Comparison of ENCODE assay signal across 18 cellular contexts in the genomic region with DNA sequence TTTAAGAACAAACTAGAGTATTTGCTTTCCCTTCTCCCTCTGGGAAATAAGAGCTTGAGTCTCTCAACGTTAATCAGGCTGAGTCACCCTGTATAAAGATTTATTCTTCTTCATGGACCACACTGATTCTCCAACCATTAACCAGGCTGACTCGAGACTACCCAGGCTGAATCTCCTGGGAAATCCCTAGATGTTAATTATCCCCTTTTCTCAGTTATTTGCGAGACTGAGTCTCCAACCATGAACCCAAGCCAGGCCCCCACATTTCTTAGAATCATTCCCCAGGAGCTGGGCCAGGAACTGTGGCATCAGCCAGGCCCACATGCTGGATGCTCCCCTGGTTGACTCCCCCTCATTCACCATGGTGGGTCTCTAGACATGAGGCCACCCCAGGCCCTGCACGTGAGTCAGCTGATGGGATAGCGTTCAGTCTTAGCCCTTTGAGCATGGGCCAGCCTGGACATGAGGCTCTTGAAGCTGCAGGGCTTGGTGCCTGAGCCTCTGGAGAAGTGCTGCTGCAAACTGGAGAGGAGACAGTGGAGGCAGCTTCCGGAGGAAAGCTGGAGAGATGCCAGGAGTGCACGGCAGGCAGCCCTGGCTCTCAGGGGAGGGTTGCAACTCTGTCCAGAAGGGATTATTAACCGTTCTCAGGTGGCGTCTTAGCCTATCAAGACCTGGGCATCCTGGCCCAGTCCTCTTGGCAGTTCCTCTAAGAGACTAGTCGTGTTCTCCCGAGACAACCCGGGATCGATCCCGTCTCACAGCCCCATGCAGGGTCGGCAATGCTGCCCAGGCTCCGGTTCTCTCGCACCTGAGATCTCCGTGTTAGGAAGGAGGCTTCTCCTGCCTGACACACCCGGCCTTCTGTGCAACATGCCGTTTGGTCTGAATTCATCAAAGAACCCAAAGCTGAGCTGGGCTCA.
DNase-seq lines count a peak whose midpoint lies in the region; ATAC-seq and TF ChIP-seq lines count a peak whose summit lies in the region.
"Had no signal": no experiment of that assay in that cellular context is flagged by ENCODE, and none has a peak within 500 bp of the region (broad histone marks: within the 10 kb centered on the region; RNA-seq: fewer than 3 reads in every experiment).

No MANE protein-coding gene starts in this region.

- no peak for TF ChIP-seq CTCF in vagina (IDR thresholded peaks at IDR 0.05)

- no peak for TF ChIP-seq POLR2A in vagina (IDR thresholded peaks at IDR 0.05)

- H3K4me1 ChIP-seq in right cardiac atrium (ENCODE audit: control insufficient read depth, insufficient read depth, low read length) = no peaks in the 10 kb centered on the region
- H3K4me1 ChIP-seq in vagina = peaks cover 12% of the 10 kb centered on the region
- H3K4me1 ChIP-seq: right lobe of liver had no signal

- 75% methylated on average over 20 of the region's 20 CpGs for WGBS in right cardiac atrium

- peak; percentile 43 for ATAC-seq in Right ventricle myocardium inferior
- no peak for ATAC-seq in right cardiac atrium
- no peak for ATAC-seq in HG02885 (IDR thresholded peaks at IDR 0.05; ENCODE audit: poor library complexity, unreplicated experiment)
- ATAC-seq: naive thymus-derived CD4-positive, alpha-beta T cell; right lobe of liver had no signal

- H3K27ac ChIP-seq in right cardiac atrium (ENCODE audit: low read length) (no peak overlapping the region), vagina (peak overlapping the region; percentile 53)
- H3K27ac ChIP-seq: C4-2B, right lobe of liver, upper lobe of left lung had no signal

- no peaks in the 10 kb centered on the region for H3K36me3 ChIP-seq in vagina
- H3K36me3 ChIP-seq: right lobe of liver, upper lobe of left lung had no signal

- H3K9me3 ChIP-seq in right cardiac atrium (ENCODE audit: control insufficient read depth, low read length) = no peaks in the 10 kb centered on the region
- no peaks in the 10 kb centered on the region for H3K9me3 ChIP-seq in vagina
- H3K9me3 ChIP-seq: right lobe of liver, upper lobe of left lung had no signal

- no peak for DNase-seq in Right ventricle myocardium inferior (ENCODE audit: missing footprints)
- DNase-seq in right cardiac atrium = no peak
- DNase-seq in NCI-H2171 treated with DMSO at 0.1 percent for 48 hours (lab: John Stamatoyannopoulos, UW) = peak; percentile 51
- DNase-seq in mucosa of gallbladder (ENCODE audit: low spot score) = peak; percentile 26
- no peak for DNase-seq in vagina (ENCODE audit: extremely low spot score in 2 of 2)
- DNase-seq in H4 (ENCODE audit: low spot score) = no peak
- no peak for DNase-seq in SK-N-DZ (ENCODE audit: low spot score)
- DNase-seq: activated gamma-delta T cell treated with Interleukin-2 at 50 U/mL for 16 hours; activated T-cell treated with anti-CD3 and anti-CD28 coated beads, Interleukin-2, amount 50 U/mL, for 1 hour; mesendoderm; naive thymus-derived CD4-positive, alpha-beta T cell; NCI-H1092; NCI-H2107; stimulated activated CD8-positive, alpha-beta memory T cell treated with anti-CD3 and anti-CD28 coated beads, Interleukin-4, amount 100 ng/mL, for 48 hours had no signal

- intact Hi-C loops in Right ventricle myocardium inferior (cut with DNase I) = no loop called here
- intact Hi-C loops in right cardiac atrium (cut with DNase I) = no loop called here
- intact Hi-C loops in vagina (cut with DNase I) = no loop called here

- H3K27me3 ChIP-seq in right cardiac atrium (ENCODE audit: control insufficient read depth, insufficient read depth) (no peaks in the 10 kb centered on the region), vagina (no peaks in the 10 kb centered on the region)
- H3K27me3 ChIP-seq: right lobe of liver, upper lobe of left lung had no signal

- H3K4me3 ChIP-seq in right cardiac atrium (ENCODE audit: low read length) = no peak overlapping the region
- H3K4me3 ChIP-seq in vagina = no peak overlapping the region
- H3K4me3 ChIP-seq: right lobe of liver, upper lobe of left lung had no signal

Comparison
In these comparisons a context has a peak if more than half of its experiments do, and no peak if none do; other contexts are left out.
1. DNase-seq: peak in NCI-H2171 treated with DMSO at 0.1 percent for 48 hours (single experiment) and mucosa of gallbladder (single experiment); none in Right ventricle myocardium inferior (single experiment), right cardiac atrium (0 of 3), vagina (0 of 2), H4 (single experiment) and SK-N-DZ (single experiment).